Comparison of ENCODE assay signal across 8 cellular contexts in genomic region chr19:44954649-44955499, GRCh38. TPM values are rescaled to one million over a fixed set of nuclear protein-coding genes. Genes with fewer than 3 reads are reported as not detected.
DNase-seq lines count a peak whose midpoint lies in the region; ATAC-seq, FAIRE-seq and TF ChIP-seq lines count a peak whose summit lies in the region.

TSS of gene CLPTM1 (plus strand) at chr19:44955380. CDS start at chr19:44955396, 16 bp downstream.

- peak within 1 kb of the TSS; percentile 53 to 96 (median 74) for H3K27ac ChIP-seq in pancreas
- H3K27ac ChIP-seq in thyroid gland = peak within 1 kb of the TSS; percentile 89 to 94 (median 93)

- H3K4me1 ChIP-seq in pancreas = peaks cover 9 to 20% (median 17%) of the 10 kb centered on the region in 3 donors
- peaks cover 25 to 30% of the 10 kb centered on the region in 2 donors for H3K4me1 ChIP-seq in thyroid gland

- FAIRE-seq in GM12891 (lab: Jason Lieb, UNC) (peak; percentile 95), pancreas (lab: Jason Lieb, UNC) (no peak)

- H3K9me3 ChIP-seq in pancreas (no peaks in the 10 kb centered on the region), thyroid gland (no peaks in the 10 kb centered on the region)

- H3K4me1 Mint-ChIP-seq in activated naive CD8-positive, alpha-beta T cell treated with anti-CD3 and anti-CD28 coated beads, Interleukin-2, amount 50 U/mL, for 24 hours = peaks cover 51% of the 10 kb centered on the region

- H3K9me3 Mint-ChIP-seq in activated naive CD8-positive, alpha-beta T cell treated with anti-CD3 and anti-CD28 coated beads, Interleukin-2, amount 50 U/mL, for 24 hours = no peaks in the 10 kb centered on the region

- no peaks in the 10 kb centered on the region for H3K36me3 ChIP-seq in pancreas
- H3K36me3 ChIP-seq in thyroid gland = peaks cover 0 to 4% of the 10 kb centered on the region in 2 donors

- ATAC-seq in HG02840 (IDR thresholded peaks at IDR 0.05; ENCODE audit: low FRiP score, unreplicated experiment) (peak; percentile 78), Right ventricle myocardium superior (ENCODE audit: poor library complexity) (peak; percentile 97), pancreas (peak; percentile 92 to 97 (median 96))
- ATAC-seq in activated naive CD8-positive, alpha-beta T cell treated with anti-CD3 and anti-CD28 coated beads, Interleukin-2, amount 50 U/mL, for 24 hours = peak; percentile 92

- TF ChIP-seq CTCF in pancreas (IDR thresholded peaks at IDR 0.05) = no peak
- TF ChIP-seq CTCF in thyroid gland (IDR thresholded peaks at IDR 0.05) = peak in 3 of 6 experiments; percentile 17 to 40 (median 37)

- H3K4me3 ChIP-seq in pancreas = peak within 1 kb of the TSS; percentile 91 to 99 (median 96)
- peak within 1 kb of the TSS; percentile 56 to 98 (median 93) for H3K4me3 ChIP-seq in thyroid gland (replicated peaks in 1 of 3)

- peak within 1 kb of the TSS; percentile 97 for H3K27ac Mint-ChIP-seq in activated naive CD8-positive, alpha-beta T cell treated with anti-CD3 and anti-CD28 coated beads, Interleukin-2, amount 50 U/mL, for 24 hours

- no peaks in the 10 kb centered on the region for H3K27me3 Mint-ChIP-seq in activated naive CD8-positive, alpha-beta T cell treated with anti-CD3 and anti-CD28 coated beads, Interleukin-2, amount 50 U/mL, for 24 hours

- TF ChIP-seq POLR2A in GM12891 (IDR thresholded peaks at IDR 0.05; ENCODE audit: low read depth, low read length) (peak; percentile 72), thyroid gland (IDR thresholded peaks at IDR 0.05) (peak in 1 of 2 donors; percentile 80)

- H3K36me3 Mint-ChIP-seq in activated naive CD8-positive, alpha-beta T cell treated with anti-CD3 and anti-CD28 coated beads, Interleukin-2, amount 50 U/mL, for 24 hours (ENCODE audit: low read depth) = peaks cover 6% of the 10 kb centered on the region

- WGBS in pancreas, 2 donors = 1% methylated on average over 49 to 65 of the region's 65 CpGs
- 0 to 2% methylated on average over 38 to 56 of the region's 65 CpGs for WGBS in thyroid gland, 2 donors

- intact Hi-C loops in Right ventricle myocardium superior (cut with DNase I) (no loop called here), pancreas (cut with DNase I) (loop anchor here in 1 of 3 donors (5.0 kb wide), 1 partner anchor 53 kb away; no protein-coding TSS in a partner anchor), thyroid gland (cut with DNase I) (loop anchor here (10.0 kb wide), 1 partner anchor 170 kb away; no protein-coding TSS in a partner anchor)

- no peaks in the 10 kb centered on the region for H3K27me3 ChIP-seq in pancreas
- H3K27me3 ChIP-seq in thyroid gland = no peaks in the 10 kb centered on the region

- H3K4me3 Mint-ChIP-seq in activated naive CD8-positive, alpha-beta T cell treated with anti-CD3 and anti-CD28 coated beads, Interleukin-2, amount 50 U/mL, for 24 hours = peak within 1 kb of the TSS; percentile 93

- DNase-seq in GM12891 (ENCODE audit: insufficient read length, low spot score) = peak; percentile 89
- peak; percentile 97 for DNase-seq in NCI-H1436 (lab: John Stamatoyannopoulos, UW)
- peak; percentile 98 for DNase-seq in SW480 (ENCODE audit: low spot score)
- DNase-seq in activated naive CD8-positive, alpha-beta T cell treated with anti-CD3 and anti-CD28 coated beads, Interleukin-2, amount 50 U/mL, for 24 hours = peak; percentile 97
- peak; percentile 98 for DNase-seq in Right ventricle myocardium superior
- peak; percentile 96 to 99 (median 98) for DNase-seq in pancreas
- DNase-seq in thyroid gland = peak; percentile 96 to 97

TF ChIP-seq in GM12891, 5 proteins besides CTCF, POLR2A, EP300 and RAD21:
- TF ChIP-seq TAF1 (IDR thresholded peaks at IDR 0.05; ENCODE audit: low read depth, low read length) (peak; percentile 47; the same call in 1 of the 2 replicates), POU2F2 (IDR thresholded peaks at IDR 0.05; ENCODE audit: low read depth, low read length) (no peak), SPI1 (IDR thresholded peaks at IDR 0.05; ENCODE audit: low read depth, low read length) (no peak), POLR2AphosphoS5 (IDR thresholded peaks at IDR 0.05; ENCODE audit: low read depth, low read length) (peak; percentile 83), PAX5 (IDR thresholded peaks at IDR 0.05; ENCODE audit: insufficient read depth, low read length, severe bottlenecking) (peak; percentile 96)

RNA-seq across cellular contexts. Expression of gene CLPTM1, which starts in this region (rescaled TPM):
- polyA plus RNA-seq in GM12891 (2012; ENCODE audit: low read depth, missing spikeins) = 34.0 TPM
- total RNA-seq in Right ventricle myocardium superior = 89.7 TPM
- total RNA-seq in pancreas = 10 to 100 TPM; 56.4 to 73.6 (median 63.8) TPM
- 10 to 100 TPM; 74.5 to 81.9 TPM for polyA plus RNA-seq in pancreas
- total RNA-seq in thyroid gland = 100 to 1,000 TPM in 2 of 4 donors, 10 to 100 TPM in 2; 65.4 to 117 (median 104) TPM

Comparison
In these comparisons a context has a peak if more than half of its experiments do, and no peak if none do; other contexts are left out.
1. Peak in every context shown above with its lines: DNase-seq, ATAC-seq, H3K4me3 ChIP-seq and H3K27ac ChIP-seq.